In genomic region chr13:38099751-38100150, GRCh38 we compare ENCODE assay signal across 26 cellular contexts.
DNase-seq lines count a peak whose midpoint lies in the region; ATAC-seq, FAIRE-seq and TF ChIP-seq lines count a peak whose summit lies in the region.
"Had no signal": no experiment of that assay in that cellular context is flagged by ENCODE, and none has a peak within 500 bp of the region (broad histone marks: within the 10 kb centered on the region; RNA-seq: fewer than 3 reads in every experiment).

No MANE protein-coding gene starts in this region.

- H3K27me3 ChIP-seq in transverse colon = no peaks in the 10 kb centered on the region
- H3K27me3 ChIP-seq: BE2C, BLaER1 had no signal

- no peak for TF ChIP-seq POLR2A in transverse colon (IDR thresholded peaks at IDR 0.05)

- FAIRE-seq in kidney (lab: Jason Lieb, UNC) = peak; percentile 53
- FAIRE-seq: A204.1, GM12878, GM12892, GM18507, GM19239 had no signal

- POLR2A ChIA-PET in HEK293T (lab: Yijun Ruan, JAX) = no interaction called here

- no peaks in the 10 kb centered on the region for H3K36me3 ChIP-seq in kidney (ENCODE audit: control insufficient read depth in 1 of 2, insufficient read depth in 2 of 2, low read length in 2 of 2)
- no peaks in the 10 kb centered on the region for H3K36me3 ChIP-seq in transverse colon
- H3K36me3 ChIP-seq: BE2C, BLaER1 had no signal

- ATAC-seq in GM18858 (IDR thresholded peaks at IDR 0.05; ENCODE audit: unreplicated experiment) = no peak
- ATAC-seq: GM12878 had no signal

- no peak overlapping the region for H3K27ac ChIP-seq in kidney (ENCODE audit: low read depth in 2 of 2, low read length in 2 of 2)
- no peak overlapping the region for H3K27ac ChIP-seq in transverse colon
- H3K27ac ChIP-seq: BLaER1 had no signal

- in situ Hi-C loops in transverse colon (cut with MboI; ENCODE audit: low pct_ligation_motif_present in 1 of 4, low pct_unique_long_range_greater_than_20kb in 1 of 4, low sequenced_read_pairs in 3 of 4) = loop anchor here in 1 of 4 donors (25.0 kb wide), 1 partner anchor 88 kb away; no protein-coding TSS in a partner anchor

- CTCF ChIA-PET in HEK293T (lab: Yijun Ruan, JAX) = no interaction called here

- DNase-seq in HEK293T (ENCODE audit: extremely low spot score) = no peak
- no peak for DNase-seq in kidney
- DNase-seq in transverse colon = no peak
- no peak for DNase-seq in dedifferentiated amniotic fluid mesenchymal stem cell (ENCODE audit: extremely low spot score)
- DNase-seq: 8988T; ACHN; BE2C; C1 segment of cervical spinal cord; CD4-positive, alpha-beta memory T cell; CD4-positive, CD25-positive, alpha-beta regulatory T cell; CD8-positive, alpha-beta memory T cell; COR-L47; DMS 273 treated with DMSO at 0.1 percent for 48 hours; DMS153; DMS53; DMS79; DND-41; EL; GDM1 had no signal

- no peak for TF ChIP-seq EP300 in transverse colon (IDR thresholded peaks at IDR 0.05; ENCODE audit: low read depth)

- intact Hi-C loops in kidney (cut with DNase I) = no loop called here
- intact Hi-C loops in transverse colon (cut with DNase I; ENCODE audit: low total_unique reads) = no loop called here

- H3K4me3 ChIP-seq in kidney (ENCODE audit: low read length in 2 of 2) (no peak overlapping the region), transverse colon (no peak overlapping the region)
- H3K4me3 ChIP-seq: BLaER1, GM12878 had no signal

- H3K9me3 ChIP-seq in kidney (ENCODE audit: control insufficient read depth in 1 of 2, low read length in 2 of 2) (no peaks in the 10 kb centered on the region), transverse colon (no peaks in the 10 kb centered on the region)
- H3K9me3 ChIP-seq: BE2C, BLaER1 had no signal

- no peaks in the 10 kb centered on the region for H3K4me1 ChIP-seq in kidney (ENCODE audit: control insufficient read depth in 1 of 2, insufficient read depth in 1 of 2, low read depth in 1 of 2, low read length in 2 of 2)
- H3K4me1 ChIP-seq in transverse colon = no peaks in the 10 kb centered on the region
- H3K4me1 ChIP-seq: BE2C, BLaER1 had no signal

- TF ChIP-seq CTCF in kidney (IDR thresholded peaks at IDR 0.05; ENCODE audit: borderline replicate concordance, extremely low read depth, insufficient read depth) (no peak), transverse colon (IDR thresholded peaks at IDR 0.05) (no peak)

- H3K9ac ChIP-seq in kidney (ENCODE audit: low read length in 2 of 2) = no peak overlapping the region
- H3K9ac ChIP-seq: BLaER1 had no signal

TF ChIP-seq in HEK293T, 16 proteins besides CTCF, POLR2A, EP300 and RAD21:
- TF ChIP-seq PKNOX1 (IDR thresholded peaks at IDR 0.05) (peak; percentile 78), HDGF (IDR thresholded peaks at IDR 0.05; ENCODE audit: borderline replicate concordance) (no peak), L3MBTL2 (conservative IDR thresholded peaks at IDR 0.05) (no peak), CTBP1 (IDR thresholded peaks at IDR 0.05; ENCODE audit: borderline replicate concordance) (0 out of 2 replicates have a peak, but pooled peaks have one; percentile 19), FOXA1 (IDR thresholded peaks at IDR 0.05) (no peak)
